Comparison of ENCODE assay signal across 8 cellular contexts in genomic region chr7:101058355-101058754, GRCh38. TPM values are rescaled to one million over a fixed set of nuclear protein-coding genes. Genes with fewer than 3 reads are reported as not detected.
DNase-seq lines count a peak whose midpoint lies in the region; ATAC-seq lines count a peak whose summit lies in the region.

No MANE protein-coding gene starts in this region.

- H3K9me3 ChIP-seq in NT2/D1 (ENCODE audit: insufficient read depth, low read length): no peaks in the 10 kb centered on the region

- H3K36me3 ChIP-seq in NT2/D1 (ENCODE audit: insufficient read depth, insufficient read length, low read length): no peaks in the 10 kb centered on the region

- DNase-seq in DMS53 (lab: John Stamatoyannopoulos, UW): peak; percentile 39
- peak; percentile 60 for DNase-seq in NT2/D1 (ENCODE audit: low read depth, low spot score)
- DNase-seq in activated T-helper 1 cell treated with anti-CD3 and anti-CD28 coated beads, Interleukin-12 subunit alpha, Interleukin-12 subunit beta, Interleukin-2, Interleukin-4 antibody, amounts not matched to agents 30 ng/mL and 10 ng/mL and 1 ng/mL, durations not matched to agents 14 hours and 24 hours and 36 hours (ENCODE audit: low spot score): peak; percentile 38
- DNase-seq in globus pallidus (ENCODE audit: low spot score): peak; percentile 43
- DNase-seq in renal cortical epithelial cell (ENCODE audit: low read depth): peak; percentile 36

- peaks cover 7% of the 10 kb centered on the region for H3K4me1 Mint-ChIP-seq in activated T-helper 1 cell treated with anti-CD3 and anti-CD28 coated beads, Interleukin-12 subunit alpha, Interleukin-12 subunit beta, Interleukin-2, Interleukin-4 antibody, amounts not matched to agents 30 ng/mL and 10 ng/mL and 1 ng/mL, durations not matched to agents 14 hours and 24 hours and 36 hours (ENCODE audit: low read depth)

- no peaks in the 10 kb centered on the region for H3K36me3 Mint-ChIP-seq in activated T-helper 1 cell treated with anti-CD3 and anti-CD28 coated beads, Interleukin-12 subunit alpha, Interleukin-12 subunit beta, Interleukin-2, Interleukin-4 antibody, amounts not matched to agents 30 ng/mL and 10 ng/mL and 1 ng/mL, durations not matched to agents 14 hours and 24 hours and 36 hours (ENCODE audit: low read depth)

- no peaks in the 10 kb centered on the region for H3K9me3 Mint-ChIP-seq in activated T-helper 1 cell treated with anti-CD3 and anti-CD28 coated beads, Interleukin-12 subunit alpha, Interleukin-12 subunit beta, Interleukin-2, Interleukin-4 antibody, amounts not matched to agents 30 ng/mL and 10 ng/mL and 1 ng/mL, durations not matched to agents 14 hours and 24 hours and 36 hours

- H3K4me1 ChIP-seq in NT2/D1 (ENCODE audit: insufficient read depth, insufficient read length): no peaks in the 10 kb centered on the region

- H3K4me3 Mint-ChIP-seq in activated T-helper 1 cell treated with anti-CD3 and anti-CD28 coated beads, Interleukin-12 subunit alpha, Interleukin-12 subunit beta, Interleukin-2, Interleukin-4 antibody, amounts not matched to agents 30 ng/mL and 10 ng/mL and 1 ng/mL, durations not matched to agents 14 hours and 24 hours and 36 hours: no peak overlapping the region

- ATAC-seq in HG03135 (IDR thresholded peaks at IDR 0.05; ENCODE audit: unreplicated experiment) (no peak), GM18519 (IDR thresholded peaks at IDR 0.05; ENCODE audit: low FRiP score, unreplicated experiment) (no peak), HG03378 (IDR thresholded peaks at IDR 0.05; ENCODE audit: unreplicated experiment) (no peak)

- H3K27me3 ChIP-seq in NT2/D1 (ENCODE audit: insufficient read depth, insufficient read length): peaks cover 14% of the 10 kb centered on the region

- H3K9ac ChIP-seq in NT2/D1 (ENCODE audit: insufficient read length, low read depth): no peak overlapping the region

- intact Hi-C loops in activated T-helper 1 cell treated with anti-CD3 and anti-CD28 coated beads, Interleukin-12 subunit alpha, Interleukin-12 subunit beta, Interleukin-2, Interleukin-4 antibody, amounts not matched to agents 30 ng/mL and 10 ng/mL and 1 ng/mL, durations not matched to agents 14 hours and 24 hours and 36 hours (cut with micrococcal nuclease): loop anchor here (1.0 to 2.0 kb wide), 4 partner anchors 18 to 256 kb away; partner anchors contain the start of gene SLC12A9

- no peak overlapping the region for H3K4me3 ChIP-seq in NT2/D1 (ENCODE audit: insufficient read length, low read depth)

- H3K27me3 Mint-ChIP-seq in activated T-helper 1 cell treated with anti-CD3 and anti-CD28 coated beads, Interleukin-12 subunit alpha, Interleukin-12 subunit beta, Interleukin-2, Interleukin-4 antibody, amounts not matched to agents 30 ng/mL and 10 ng/mL and 1 ng/mL, durations not matched to agents 14 hours and 24 hours and 36 hours (ENCODE audit: insufficient read depth): peaks cover 24% of the 10 kb centered on the region

- H3K27ac Mint-ChIP-seq in activated T-helper 1 cell treated with anti-CD3 and anti-CD28 coated beads, Interleukin-12 subunit alpha, Interleukin-12 subunit beta, Interleukin-2, Interleukin-4 antibody, amounts not matched to agents 30 ng/mL and 10 ng/mL and 1 ng/mL, durations not matched to agents 14 hours and 24 hours and 36 hours: no peak overlapping the region

RNA-seq across cellular contexts. Expression of gene TRIM56, which starts 26.9 kb away (rescaled TPM):
- 41.2 and 45.7 TPM in 2 replicates for total RNA-seq in activated T-helper 1 cell treated with anti-CD3 and anti-CD28 coated beads, Interleukin-12 subunit alpha, Interleukin-12 subunit beta, Interleukin-2, Interleukin-4 antibody, amounts not matched to agents 30 ng/mL and 10 ng/mL and 1 ng/mL, durations not matched to agents 14 hours and 24 hours and 36 hours
- 18.6 and 43.8 TPM in 2 replicates for total RNA-seq in renal cortical epithelial cell

RNA-seq across cellular contexts. Expression of gene MUC17, which starts 38.5 kb away (rescaled TPM):
- total RNA-seq in activated T-helper 1 cell treated with anti-CD3 and anti-CD28 coated beads, Interleukin-12 subunit alpha, Interleukin-12 subunit beta, Interleukin-2, Interleukin-4 antibody, amounts not matched to agents 30 ng/mL and 10 ng/mL and 1 ng/mL, durations not matched to agents 14 hours and 24 hours and 36 hours: 0.02 TPM in 1 of 2 replicates, not detected in the other
- not detected in 2 replicates for total RNA-seq in renal cortical epithelial cell
